13 cellular contexts compared by ENCODE assay signal in genomic region chr2:239181601-239182471, GRCh38.
DNase-seq lines count a peak whose midpoint lies in the region; ATAC-seq, FAIRE-seq and TF ChIP-seq lines count a peak whose summit lies in the region.
"Had no signal": no experiment of that assay in that cellular context is flagged by ENCODE, and none has a peak within 500 bp of the region (broad histone marks: within the 10 kb centered on the region; RNA-seq: fewer than 3 reads in every experiment).

No MANE protein-coding gene starts in this region.

- H3K14ac ChIP-seq in H1 (ENCODE audit: insufficient read length), result no peak overlapping the region

- POLR2A ChIA-PET in H1 (lab: Charles Lee; ENCODE audit: partially characterized antibody), result no interaction called here

- FAIRE-seq in H1 (lab: Jason Lieb, UNC) (no peak), GM19239 (lab: Jason Lieb, UNC) (no peak)

- no peak overlapping the region for H3K4me2 ChIP-seq in H1 (ENCODE audit: insufficient read depth in 1 of 2, low read depth in 2 of 2, low read length in 2 of 2)

- no peak overlapping the region for H2BK20ac ChIP-seq in H1 (ENCODE audit: low read length)

- no peak overlapping the region for H3K4me3 Mint-ChIP-seq in osteocyte (ENCODE audit: unreplicated experiment)
- no peak overlapping the region for H3K4me3 Mint-ChIP-seq in stimulated activated naive B cell treated with anti-CD40 and anti-IgM and Interleukin-4, amounts not matched to agents 10 μg/mL and 1 μg/mL and 100 μg/mL, for 72 hours
- H3K4me3 Mint-ChIP-seq: CD4-positive, CD25-positive, alpha-beta regulatory T cell had no signal

- H3K4me3 ChIP-seq in H1 (ENCODE audit: extremely low read depth in 1 of 4, insufficient read depth in 2 of 4, low read depth in 3 of 4, low read length in 4 of 4), result no peak overlapping the region
- H3K4me3 ChIP-seq: SK-N-MC had no signal

- H3K9ac ChIP-seq in H1 (replicated peaks in 1 of 4; ENCODE audit: extremely low read depth in 1 of 4, low read depth in 3 of 4, low read length in 3 of 4), result no peak overlapping the region

- no peak overlapping the region for H3K56ac ChIP-seq in H1 (replicated peaks; ENCODE audit: insufficient read length, low read depth, low read length)

- H3K27me3 Mint-ChIP-seq in osteocyte (ENCODE audit: unreplicated experiment), result no peaks in the 10 kb centered on the region
- H3K27me3 Mint-ChIP-seq in stimulated activated naive B cell treated with anti-CD40 and anti-IgM and Interleukin-4, amounts not matched to agents 10 μg/mL and 1 μg/mL and 100 μg/mL, for 72 hours, result no peaks in the 10 kb centered on the region
- H3K27me3 Mint-ChIP-seq: CD4-positive, CD25-positive, alpha-beta regulatory T cell had no signal

- H3K79me1 ChIP-seq in H1 (ENCODE audit: low read depth, low read length), result no peaks in the 10 kb centered on the region; the same call in 1 of the 2 replicates

- TF ChIP-seq CTCF in H1 (IDR thresholded peaks at IDR 0.05; ENCODE audit: control extremely low read depth in 1 of 3, insufficient read depth in 1 of 3, low read depth in 1 of 3, low read length in 3 of 3) (no peak), osteocyte (IDR thresholded peaks at IDR 0.05) (no peak)

- H3K27ac Mint-ChIP-seq in osteocyte (ENCODE audit: unreplicated experiment), result no peak overlapping the region
- H3K27ac Mint-ChIP-seq in stimulated activated naive B cell treated with anti-CD40 and anti-IgM and Interleukin-4, amounts not matched to agents 10 μg/mL and 1 μg/mL and 100 μg/mL, for 72 hours, result no peak overlapping the region
- H3K27ac Mint-ChIP-seq: CD4-positive, CD25-positive, alpha-beta regulatory T cell had no signal

- H2BK12ac ChIP-seq in H1 (ENCODE audit: low read depth, low read length), result no peak overlapping the region

- H3K4me1 ChIP-seq in H1 (replicated peaks in 1 of 4; ENCODE audit: control insufficient read depth in 3 of 4, insufficient read depth in 4 of 4, low read length in 3 of 4), result no peaks in the 10 kb centered on the region; a peak in 1 of 7 replicates

- peaks cover 8% of the 10 kb centered on the region for H3K9me3 Mint-ChIP-seq in osteocyte (ENCODE audit: unreplicated experiment)
- peaks cover 6 to 11% of the 10 kb centered on the region in 2 donors for H3K9me3 Mint-ChIP-seq in stimulated activated naive B cell treated with anti-CD40 and anti-IgM and Interleukin-4, amounts not matched to agents 10 μg/mL and 1 μg/mL and 100 μg/mL, for 72 hours

- 90% methylated on average over 24 of the region's 24 CpGs; no CpG with 5 or more reads in 1 of the 2 experiments for WGBS in H1 (ENCODE audit: extremely low coverage in 1 of 2, insufficient coverage in 1 of 2, insufficient read length in 1 of 2, insufficient replicate concordance in 2 of 2, low coverage in 1 of 2, low lambda C conversion rate in 2 of 2, missing lambda C conversion rate in 1 of 2), 2 experiments

- no peak overlapping the region for H3K18ac ChIP-seq in H1 (ENCODE audit: extremely low read depth, low read length)

- H2BK120ac ChIP-seq in H1 (replicated peaks; ENCODE audit: low read depth, low read length), result no peak overlapping the region

- H3K36me3 Mint-ChIP-seq in osteocyte (ENCODE audit: unreplicated experiment), result peaks cover 20% of the 10 kb centered on the region
- H3K36me3 Mint-ChIP-seq in stimulated activated naive B cell treated with anti-CD40 and anti-IgM and Interleukin-4, amounts not matched to agents 10 μg/mL and 1 μg/mL and 100 μg/mL, for 72 hours, result peaks cover 58 to 64% of the 10 kb centered on the region in 2 donors

- H2AK5ac ChIP-seq in H1 (ENCODE audit: low read depth, low read length), result no peak overlapping the region

- peaks cover 4 to 8% of the 10 kb centered on the region in 2 experiments; a peak in 2 of 4 replicates for H3K9me3 ChIP-seq in H1 (ENCODE audit: insufficient read depth in 2 of 2, low read depth in 1 of 2, low read length in 1 of 2)

- H3K23ac ChIP-seq in H1 (ENCODE audit: insufficient read length), result no peak overlapping the region

- no peaks in the 10 kb centered on the region for H3K27me3 ChIP-seq in H1 (replicated peaks in 1 of 4; ENCODE audit: control insufficient read depth in 3 of 4, extremely low read depth in 1 of 4, insufficient read depth in 3 of 4, low read length in 3 of 4)

- no peak overlapping the region for H4K8ac ChIP-seq in H1 (ENCODE audit: extremely low read depth, insufficient read depth, low read length)

- peak; percentile 12 for DNase-seq in ELF-1 (ENCODE audit: low read depth, low spot score)
- peak; percentile 90 to 95 for DNase-seq in NCI-H2081 (lab: John Stamatoyannopoulos, UW)
- DNase-seq in H1 (ENCODE audit: low read depth in 1 of 2, low spot score in 2 of 2), result no peak
- peak; percentile 71 for DNase-seq in osteocyte (ENCODE audit: extremely low spot score, unreplicated experiment)
- DNase-seq in stimulated activated naive B cell treated with anti-CD40 and anti-IgM and Interleukin-4, amounts not matched to agents 10 μg/mL and 1 μg/mL and 100 μg/mL, for 72 hours, result no peak
- DNase-seq in EL, result no peak
- DNase-seq in GM19239 (ENCODE audit: insufficient read length, low spot score), result no peak
- DNase-seq in NOMO-1 treated with DMSO at 0.1 percent for 48 hours (lab: John Stamatoyannopoulos, UW; ENCODE audit: unreplicated experiment), result no peak
- DNase-seq: amygdala; CD4-positive, CD25-positive, alpha-beta regulatory T cell had no signal

- H3K79me2 ChIP-seq in H1 (ENCODE audit: control insufficient read depth in 1 of 2, insufficient read depth in 2 of 2, low read length in 2 of 2), result no peaks in the 10 kb centered on the region

- no peak overlapping the region for H3K27ac ChIP-seq in H1 (ENCODE audit: low read depth, low read length)
- H3K27ac ChIP-seq: HL-60, SK-N-MC, VCaP had no signal

- TF ChIP-seq POLR2A in H1 (IDR thresholded peaks at IDR 0.05; ENCODE audit: control extremely low read depth in 1 of 2, low read depth in 2 of 2, low read length in 2 of 2), result no peak

- TF ChIP-seq RAD21 in H1 (IDR thresholded peaks at IDR 0.05 in 1 of 2, conservative IDR thresholded peaks at IDR 0.05 in 1 of 2; ENCODE audit: low read depth in 2 of 2, low read length in 2 of 2), result no peak

- no peak for ATAC-seq in stimulated activated naive B cell treated with anti-CD40 and anti-IgM and Interleukin-4, amounts not matched to agents 10 μg/mL and 1 μg/mL and 100 μg/mL, for 72 hours (replicated peaks)

- H2AFZ ChIP-seq in H1 (ENCODE audit: low read length), result no peak overlapping the region

- no peaks in the 10 kb centered on the region for H3K4me1 Mint-ChIP-seq in osteocyte (ENCODE audit: unreplicated experiment)
- H3K4me1 Mint-ChIP-seq in stimulated activated naive B cell treated with anti-CD40 and anti-IgM and Interleukin-4, amounts not matched to agents 10 μg/mL and 1 μg/mL and 100 μg/mL, for 72 hours, result no peaks in the 10 kb centered on the region

- CTCF ChIA-PET in H1 (lab: Charles Lee; ENCODE audit: partially characterized antibody), result interaction anchor here (0.7 to 3.5 kb wide), 9 partner anchors 10 to 797 kb away, joined by 3 to 18 read pairs (median 3); no protein-coding TSS in a partner anchor

- H3K36me3 ChIP-seq in H1 (ENCODE audit: control insufficient read depth in 2 of 4, insufficient read depth in 4 of 4, low read length in 3 of 4), result peaks cover 0 to 5% (median 0%) of the 10 kb centered on the region in 4 experiments; a peak in 1 of 8 replicates

- H4K91ac ChIP-seq in H1 (replicated peaks; ENCODE audit: insufficient read length, low read length), result no peak overlapping the region

- 0 out of 2 replicates have a peak overlapping the region, but pooled peaks have one; percentile 35 for H2BK5ac ChIP-seq in H1 (ENCODE audit: low read depth, low read length)

- H4K20me1 ChIP-seq in H1 (replicated peaks in 1 of 2; ENCODE audit: control insufficient read depth in 1 of 2, insufficient read depth in 2 of 2, low read length in 2 of 2), result no peaks in the 10 kb centered on the region

- H3K4ac ChIP-seq in H1 (replicated peaks; ENCODE audit: insufficient read length, low read depth, low read length), result no peak overlapping the region

- H3K23me2 ChIP-seq in H1 (ENCODE audit: low read depth, low read length), result no peaks in the 10 kb centered on the region

- no peak overlapping the region for H4K5ac ChIP-seq in H1 (ENCODE audit: insufficient read length, low read depth, low read length)

- no peak for TF ChIP-seq EP300 in H1 (IDR thresholded peaks at IDR 0.05; ENCODE audit: borderline replicate concordance in 1 of 2, low read depth in 2 of 2, low read length in 2 of 2)

- no peak overlapping the region for H2BK15ac ChIP-seq in H1 (ENCODE audit: low read length)

TF ChIP-seq in H1, 55 proteins besides CTCF, POLR2A, EP300 and RAD21:
- TF ChIP-seq CHD1 (IDR thresholded peaks at IDR 0.05; ENCODE audit: low read depth, low read length) (no peak), TBP (IDR thresholded peaks at IDR 0.05; ENCODE audit: low read depth, low read length) (no peak), SP2 (IDR thresholded peaks at IDR 0.05; ENCODE audit: low read length) (no peak), TEAD4 (IDR thresholded peaks at IDR 0.05; ENCODE audit: low read depth, low read length) (no peak), RFX5 (IDR thresholded peaks at IDR 0.05; ENCODE audit: borderline replicate concordance, low read depth, low read length) (no peak), CBX5 (IDR thresholded peaks at IDR 0.05; ENCODE audit: low read depth, low read length) (no peak), NRF1 (IDR thresholded peaks at IDR 0.05; ENCODE audit: low read depth, low read length) (no peak), NANOG (IDR thresholded peaks at IDR 0.05; ENCODE audit: insufficient read depth, low read depth, low read length, poor library complexity, severe bottlenecking) (no peak), RNF2 (IDR thresholded peaks at IDR 0.05; ENCODE audit: borderline replicate concordance, low read depth, low read length, missing control alignments, poor library complexity, severe bottlenecking) (no peak), POLR2AphosphoS5 (IDR thresholded peaks at IDR 0.05; ENCODE audit: low read depth, low read length) (no peak), CREB1 (IDR thresholded peaks at IDR 0.05) (no peak), POU5F1 (IDR thresholded peaks at IDR 0.05; ENCODE audit: low read depth, low read length) (no peak), EGR1 (IDR thresholded peaks at IDR 0.05; ENCODE audit: borderline replicate concordance, low read depth, low read length) (no peak)
TF ChIP-seq in H1: peak in this region for 0.

Comparison
In these comparisons a context has a peak if more than half of its experiments do, and no peak if none do; other contexts are left out.
1. DNase-seq: peak in ELF-1 (single experiment), NCI-H2081 (2 of 2) and osteocyte (single experiment); none in H1 (0 of 2), stimulated activated naive B cell treated with anti-CD40 and anti-IgM and Interleukin-4, amounts not matched to agents 10 μg/mL and 1 μg/mL and 100 μg/mL, for 72 hours (single experiment), EL (single experiment), GM19239 (single experiment) and NOMO-1 treated with DMSO at 0.1 percent for 48 hours (single experiment).